17 cellular contexts compared by ENCODE assay signal in the genomic region with DNA sequence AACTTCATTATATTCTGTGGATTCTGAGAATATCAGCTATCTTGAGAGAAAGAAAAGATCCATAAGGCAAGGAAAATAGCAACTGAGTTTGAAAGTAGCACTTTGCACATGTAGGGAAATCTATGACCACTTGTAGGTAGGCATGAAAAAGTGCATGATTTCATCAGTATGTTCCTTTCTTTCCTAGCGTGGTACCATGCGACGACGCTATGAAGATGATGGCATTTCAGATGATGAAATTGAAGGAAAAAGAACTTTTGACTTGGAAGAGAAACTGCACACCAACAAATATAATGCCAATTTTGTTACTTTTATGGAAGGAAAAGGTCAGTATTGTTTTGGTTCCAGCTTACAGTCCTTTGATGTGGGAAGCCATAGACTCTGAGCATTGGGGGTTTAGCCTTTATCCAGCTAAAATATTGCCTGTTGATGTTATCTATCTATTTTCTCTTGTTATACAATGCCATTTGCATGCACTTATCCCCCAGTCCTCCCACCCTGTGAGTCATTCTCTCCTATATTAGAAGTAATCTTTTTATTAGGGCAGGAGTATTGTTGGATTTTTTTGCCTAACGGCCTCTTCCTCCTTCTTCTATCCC.
"Had no signal": no experiment of that assay in that cellular context is flagged by ENCODE, and none has a peak within 500 bp of the region (broad histone marks: within the 10 kb centered on the region; RNA-seq: fewer than 3 reads in every experiment).

No MANE protein-coding gene starts in this region.

- H3K9me3 ChIP-seq: neutrophil, thyroid gland, uterus had no signal

- H3K4me1 ChIP-seq: foreskin keratinocyte, thyroid gland, uterus had no signal

- ATAC-seq: activated CD8-positive, alpha-beta T cell treated with anti-CD3 and anti-CD28 coated beads, Interleukin-2, amount 10 ng/mL, durations not matched to agents 7 days and 5 days; foreskin keratinocyte; left colon; naive thymus-derived CD4-positive, alpha-beta T cell; stimulated activated effector memory CD8-positive, alpha-beta T cell treated with anti-CD3 and anti-CD28 coated beads, Interleukin-12 subunit alpha, Interleukin-12 subunit beta, amount 100 ng/mL, for 72 hours had no signal

- H3K27me3 ChIP-seq: brain microvascular endothelial cell, foreskin keratinocyte, neutrophil, thyroid gland, uterus had no signal

- H3K36me3 ChIP-seq: uterus had no signal

- H3K4me3 ChIP-seq: lung, thyroid gland, uterus had no signal

- DNase-seq: activated CD4-positive, CD25-positive, alpha-beta regulatory T cell treated with anti-CD3 and anti-CD28 coated beads, Interleukin-2, amount 50 U/mL, for 72 hours; activated CD8-positive, alpha-beta memory T cell treated with anti-CD3 and anti-CD28 coated beads, Interleukin-2, amount 50 U/mL, for 48 hours; activated CD8-positive, alpha-beta T cell treated with anti-CD3 and anti-CD28 coated beads, Interleukin-2, amount 10 ng/mL, durations not matched to agents 7 days and 5 days; activated naive CD4-positive, alpha-beta T cell treated with anti-CD3 and anti-CD28 coated beads, Interleukin-2, amount 10 ng/mL, durations not matched to agents 7 days and 5 days; brain microvascular endothelial cell; cerebellar nuclear complex; endodermal cell; foreskin keratinocyte; head of caudate nucleus; left colon; naive thymus-derived CD4-positive, alpha-beta T cell; small intestine; thyroid gland; uterus had no signal

- H3K27ac ChIP-seq: brain microvascular endothelial cell, foreskin keratinocyte, neutrophil, thyroid gland, uterus had no signal
